8 cellular contexts compared by ENCODE assay signal in genomic region chr7:23247602-23248335, GRCh38. TPM values are rescaled to one million over a fixed set of nuclear protein-coding genes. Genes with fewer than 3 reads are reported as not detected.
DNase-seq lines count a peak whose midpoint lies in the region; ATAC-seq and TF ChIP-seq lines count a peak whose summit lies in the region.

No MANE protein-coding gene starts in this region.

- H3K9me3 ChIP-seq in CD4-positive, alpha-beta T cell (ENCODE audit: control insufficient read depth, low read length) = no peaks in the 10 kb centered on the region

- peak overlapping the region; percentile 63 for H3K4me3 ChIP-seq in GM23338

- POLR2A ChIA-PET in CD4-positive, alpha-beta T cell (lab: Charles Lee) = no interaction called here
- POLR2A ChIA-PET in HEK293T (lab: Yijun Ruan, JAX) = no interaction called here

- H4K20me1 ChIP-seq in GM23338 (replicated peaks; ENCODE audit: insufficient read depth) = no peaks in the 10 kb centered on the region

- no peaks in the 10 kb centered on the region for H3K79me2 ChIP-seq in GM23338 (replicated peaks; ENCODE audit: insufficient read depth)

- H3K27me3 ChIP-seq in GM23338 (ENCODE audit: insufficient read depth) = peaks cover 30% of the 10 kb centered on the region
- H3K27me3 ChIP-seq in CD4-positive, alpha-beta T cell (ENCODE audit: control insufficient read depth, insufficient read depth, low read length) = peaks cover 51% of the 10 kb centered on the region

- H3K4me2 ChIP-seq in GM23338 = peak overlapping the region; percentile 86

- intact Hi-C loops in CD4-positive, alpha-beta T cell (cut with DNase I, micrococcal nuclease) = no loop called here

- H3K27ac ChIP-seq in GM23338 (ENCODE audit: low read depth) (no peak overlapping the region), angular gyrus (ENCODE audit: low read depth, low read length) (peak overlapping the region; percentile 45)
- no peak overlapping the region for H3K27ac ChIP-seq in CD4-positive, alpha-beta T cell (ENCODE audit: low read depth, low read length)

- DNase-seq in GM23338 (ENCODE audit: low spot score) = peak; percentile 65
- peak; percentile 18 for DNase-seq in iris pigment epithelial cell (ENCODE audit: low read depth)
- no peak for DNase-seq in CD4-positive, alpha-beta T cell
- no peak for DNase-seq in stimulated activated CD4-positive, alpha-beta T cell treated with anti-CD3 and anti-CD28 coated beads, Interleukin-4, amount 100 ng/mL, for 4 hours
- no peak for DNase-seq in HEK293T (ENCODE audit: extremely low spot score)

- H3K36me3 Mint-ChIP-seq in GM23338 (ENCODE audit: low read depth) = no peaks in the 10 kb centered on the region
- peaks cover 6% of the 10 kb centered on the region for H3K36me3 Mint-ChIP-seq in stimulated activated memory B cell treated with anti-CD40 and anti-IgM and Interleukin-4, amounts not matched to agents 10 μg/mL and 1 μg/mL and 100 μg/mL, for 72 hours
- H3K36me3 Mint-ChIP-seq in CD4-positive, alpha-beta T cell (ENCODE audit: low read depth) = no peaks in the 10 kb centered on the region

- H3K9me2 ChIP-seq in GM23338 (ENCODE audit: insufficient read depth) = peaks cover 6% of the 10 kb centered on the region; the same call in 1 of the 2 replicates

- peaks cover 7% of the 10 kb centered on the region; the same call in 1 of the 2 replicates for H3F3A ChIP-seq in GM23338 (replicated peaks; ENCODE audit: low read depth)

- peaks cover 17% of the 10 kb centered on the region for H3K4me1 ChIP-seq in GM23338 (ENCODE audit: insufficient read depth)

- H3K36me3 ChIP-seq in GM23338 (ENCODE audit: insufficient read depth) = no peaks in the 10 kb centered on the region

- no peak for TF ChIP-seq CTCF in GM23338 (conservative IDR thresholded peaks at IDR 0.05; ENCODE audit: low read depth in 2 of 2)
- no peak for TF ChIP-seq CTCF in CD4-positive, alpha-beta T cell (IDR thresholded peaks at IDR 0.05)

- peak; percentile 89 for ATAC-seq in GM23338
- ATAC-seq in stimulated activated memory B cell treated with anti-CD40 and anti-IgM and Interleukin-4, amounts not matched to agents 10 μg/mL and 1 μg/mL and 100 μg/mL, for 72 hours = peak; percentile 65
- ATAC-seq in GM21447 (IDR thresholded peaks at IDR 0.05; ENCODE audit: unreplicated experiment) = no peak
- no peak for ATAC-seq in CD4-positive, alpha-beta T cell (ENCODE audit: poor library complexity)

- H3K4me3 Mint-ChIP-seq in GM23338 = peak overlapping the region; percentile 66
- peak overlapping the region; percentile 61 for H3K4me3 Mint-ChIP-seq in stimulated activated memory B cell treated with anti-CD40 and anti-IgM and Interleukin-4, amounts not matched to agents 10 μg/mL and 1 μg/mL and 100 μg/mL, for 72 hours
- no peak overlapping the region for H3K4me3 Mint-ChIP-seq in CD4-positive, alpha-beta T cell

- peaks cover 5% of the 10 kb centered on the region; the same call in 1 of the 3 replicates for H3K9me3 Mint-ChIP-seq in GM23338
- H3K9me3 Mint-ChIP-seq in stimulated activated memory B cell treated with anti-CD40 and anti-IgM and Interleukin-4, amounts not matched to agents 10 μg/mL and 1 μg/mL and 100 μg/mL, for 72 hours = peaks cover 4% of the 10 kb centered on the region
- peaks cover 8% of the 10 kb centered on the region for H3K9me3 Mint-ChIP-seq in CD4-positive, alpha-beta T cell

- peaks cover 6% of the 10 kb centered on the region for H3K27me3 Mint-ChIP-seq in GM23338 (ENCODE audit: insufficient read depth, low read depth, poor library complexity)
- H3K27me3 Mint-ChIP-seq in stimulated activated memory B cell treated with anti-CD40 and anti-IgM and Interleukin-4, amounts not matched to agents 10 μg/mL and 1 μg/mL and 100 μg/mL, for 72 hours = peaks cover 85% of the 10 kb centered on the region
- H3K27me3 Mint-ChIP-seq in CD4-positive, alpha-beta T cell = peaks cover 78% of the 10 kb centered on the region

- H3K27ac Mint-ChIP-seq in GM23338 = no peak overlapping the region
- H3K27ac Mint-ChIP-seq in stimulated activated memory B cell treated with anti-CD40 and anti-IgM and Interleukin-4, amounts not matched to agents 10 μg/mL and 1 μg/mL and 100 μg/mL, for 72 hours = no peak overlapping the region
- no peak overlapping the region for H3K27ac Mint-ChIP-seq in CD4-positive, alpha-beta T cell

- peaks cover 10% of the 10 kb centered on the region for H3K4me1 Mint-ChIP-seq in GM23338
- peaks cover 7% of the 10 kb centered on the region for H3K4me1 Mint-ChIP-seq in stimulated activated memory B cell treated with anti-CD40 and anti-IgM and Interleukin-4, amounts not matched to agents 10 μg/mL and 1 μg/mL and 100 μg/mL, for 72 hours
- H3K4me1 Mint-ChIP-seq in CD4-positive, alpha-beta T cell (ENCODE audit: low read depth) = no peaks in the 10 kb centered on the region

- peak overlapping the region; percentile 100 for H2AFZ ChIP-seq in GM23338

- CTCF ChIA-PET in CD4-positive, alpha-beta T cell (lab: Charles Lee) = no interaction called here
- CTCF ChIA-PET in HEK293T (lab: Yijun Ruan, JAX) = no interaction called here

TF ChIP-seq in GM23338, 12 proteins besides CTCF, POLR2A, EP300 and RAD21 (continues in another document):
- TF ChIP-seq CREB1 (CRISPR knock-in tag; IDR thresholded peaks at IDR 0.05; ENCODE audit: low read depth) (no peak), EZH2phosphoT487 (IDR thresholded peaks at IDR 0.05; ENCODE audit: unreplicated experiment) (no peak), REST (IDR thresholded peaks at IDR 0.05; ENCODE audit: unreplicated experiment) (no peak), JUNB (IDR thresholded peaks at IDR 0.05; ENCODE audit: unreplicated experiment) (no peak), ZNF114 (CRISPR knock-in tag; IDR thresholded peaks at IDR 0.05) (no peak), STAT1 (IDR thresholded peaks at IDR 0.05; ENCODE audit: unreplicated experiment) (no peak), POLR2AphosphoS5 (IDR thresholded peaks at IDR 0.05; ENCODE audit: low read depth) (peak; percentile 34; the same call in 1 of the 2 replicates)

TF ChIP-seq in HEK293T, 16 proteins besides CTCF, POLR2A, EP300 and RAD21:
- TF ChIP-seq PKNOX1 (IDR thresholded peaks at IDR 0.05) (no peak), SUZ12 (IDR thresholded peaks at IDR 0.05) (no peak), L3MBTL2 (conservative IDR thresholded peaks at IDR 0.05) (no peak), SP1 (IDR thresholded peaks at IDR 0.05) (no peak), TARDBP (IDR thresholded peaks at IDR 0.05) (no peak), CTBP1 (IDR thresholded peaks at IDR 0.05; ENCODE audit: borderline replicate concordance) (no peak), FOXK2 (IDR thresholded peaks at IDR 0.05) (no peak), FOXA1 (IDR thresholded peaks at IDR 0.05) (no peak), BHLHE40 (IDR thresholded peaks at IDR 0.05; ENCODE audit: borderline replicate concordance) (no peak), ELF4 (IDR thresholded peaks at IDR 0.05) (no peak), ZNF384 (IDR thresholded peaks at IDR 0.05) (no peak), HDGF (IDR thresholded peaks at IDR 0.05; ENCODE audit: borderline replicate concordance) (no peak), LEF1 (IDR thresholded peaks at IDR 0.05; ENCODE audit: borderline replicate concordance) (no peak)

RNA-seq across cellular contexts. Expression of gene GPNMB, which starts 1.2 kb away (rescaled TPM):
- total RNA-seq in GM23338 (2014; rRNA removed; shearing (Covaris generic)) = 0.76 and 1.4 TPM in 2 replicates
- 1.0 and 1.2 TPM in 2 replicates for polyA plus RNA-seq in GM23338 (2016; fragmentation: Nextera tagmentation; extraction: Ambion mirVana)
- not detected for total RNA-seq in CD4-positive, alpha-beta T cell

RNA-seq across cellular contexts. Expression of gene MALSU1, which starts 51.4 kb away (rescaled TPM):
- 96.8 and 112 TPM in 2 replicates for total RNA-seq in GM23338 (2014; rRNA removed; shearing (Covaris generic))
- 190 and 209 TPM in 2 replicates for polyA plus RNA-seq in GM23338 (2016; fragmentation: Nextera tagmentation; extraction: Ambion mirVana)
- 10 to 100 TPM; 50.5 to 50.9 TPM for total RNA-seq in CD4-positive, alpha-beta T cell

Comparison
In these comparisons a context has a peak if more than half of its experiments do, and no peak if none do; other contexts are left out.
1. ATAC-seq: peak in GM23338 (single experiment) and stimulated activated memory B cell treated with anti-CD40 and anti-IgM and Interleukin-4, amounts not matched to agents 10 μg/mL and 1 μg/mL and 100 μg/mL, for 72 hours (single experiment); none in GM21447 (single experiment) and CD4-positive, alpha-beta T cell (single experiment).
2. DNase-seq: peak in GM23338 (single experiment) and iris pigment epithelial cell (single experiment); none in CD4-positive, alpha-beta T cell (0 of 10), stimulated activated CD4-positive, alpha-beta T cell treated with anti-CD3 and anti-CD28 coated beads, Interleukin-4, amount 100 ng/mL, for 4 hours (0 of 2) and HEK293T (single experiment).